Comparison of ENCODE assay signal across 22 cellular contexts in the genomic region with DNA sequence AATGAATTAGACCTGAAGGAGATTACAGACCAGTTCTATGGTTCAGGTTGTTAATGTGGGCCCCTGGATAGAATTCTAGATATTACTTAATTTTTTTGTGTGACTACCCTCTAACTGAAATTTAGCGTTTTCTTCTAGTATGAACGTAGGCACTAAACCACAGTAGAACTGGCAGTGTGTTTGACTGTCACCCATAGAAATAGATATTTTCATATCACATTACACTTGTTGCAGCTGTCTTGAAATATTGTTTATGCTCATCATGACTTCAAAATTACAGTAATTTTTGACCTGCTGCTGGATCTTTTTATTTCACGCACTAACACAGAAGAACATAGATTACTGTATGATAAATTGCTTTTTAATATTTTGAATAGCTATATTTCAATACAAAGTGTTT.
"Had no signal": no experiment of that assay in that cellular context is flagged by ENCODE, and none has a peak within 500 bp of the region (broad histone marks: within the 10 kb centered on the region; RNA-seq: fewer than 3 reads in every experiment).

No MANE protein-coding gene starts in this region.

- ATAC-seq: activated T-helper 17 cell treated with anti-CD3 and anti-CD28 coated beads, Interleukin-2, amount 50 U/mL, for 72 hours; T-cell had no signal

- H3K4me3 Mint-ChIP-seq: activated B cell treated with CpG ODN at 0.5 μM for 24 hours; activated CD4-positive, alpha-beta memory T cell treated with anti-CD3 and anti-CD28 coated beads, Interleukin-2, amount 10 ng/mL, durations not matched to agents 7 days and 5 days; activated CD4-positive, alpha-beta T cell treated with anti-CD3 and anti-CD28 coated beads, Interleukin-2, amount 10 ng/mL, durations not matched to agents 7 days and 5 days; activated naive CD4-positive, alpha-beta T cell treated with anti-CD3 and anti-CD28 coated beads for 36 hours; activated naive CD8-positive, alpha-beta T cell; activated T-helper 17 cell treated with anti-CD3 and anti-CD28 coated beads, Interleukin-2, amount 50 U/mL, for 72 hours; brain; T-cell had no signal

- H3K27ac ChIP-seq: PC-9 had no signal

- H3K4me3 ChIP-seq: PC-9 had no signal

- DNase-seq: activated B cell treated with CpG ODN at 0.5 μM for 24 hours; activated CD4-positive, alpha-beta memory T cell treated with anti-CD3 and anti-CD28 coated beads, Interleukin-2, amount 10 ng/mL, durations not matched to agents 7 days and 5 days; activated CD4-positive, alpha-beta T cell treated with anti-CD3 and anti-CD28 coated beads for 1 hour; activated CD4-positive, alpha-beta T cell treated with anti-CD3 and anti-CD28 coated beads, Interleukin-2, amount 10 ng/mL, durations not matched to agents 7 days and 5 days; activated gamma-delta T cell; activated naive CD4-positive, alpha-beta T cell treated with anti-CD3 and anti-CD28 coated beads for 36 hours; activated T-cell treated with anti-CD3 and anti-CD28 coated beads for 4 hours; activated T-cell treated with anti-CD3 and anti-CD28 coated beads, Interleukin-2, amount 50 U/mL, for 48 hours; amygdala; Kasumi-1; KBM-7; NCI-H1048; NCI-H146; NCI-H2107; NCI-H526; PC-9; T-cell; T-helper 2 cell; T1000 had no signal

- H3K27me3 Mint-ChIP-seq: activated B cell treated with CpG ODN at 0.5 μM for 24 hours; activated CD4-positive, alpha-beta memory T cell treated with anti-CD3 and anti-CD28 coated beads, Interleukin-2, amount 10 ng/mL, durations not matched to agents 7 days and 5 days; activated CD4-positive, alpha-beta T cell treated with anti-CD3 and anti-CD28 coated beads, Interleukin-2, amount 10 ng/mL, durations not matched to agents 7 days and 5 days; activated naive CD8-positive, alpha-beta T cell; activated T-helper 17 cell treated with anti-CD3 and anti-CD28 coated beads, Interleukin-2, amount 50 U/mL, for 72 hours; brain; T-cell had no signal

- H3K9me3 Mint-ChIP-seq: activated B cell treated with CpG ODN at 0.5 μM for 24 hours; activated T-helper 17 cell treated with anti-CD3 and anti-CD28 coated beads, Interleukin-2, amount 50 U/mL, for 72 hours had no signal

- H3K27ac Mint-ChIP-seq: activated B cell treated with CpG ODN at 0.5 μM for 24 hours; activated CD4-positive, alpha-beta memory T cell treated with anti-CD3 and anti-CD28 coated beads, Interleukin-2, amount 10 ng/mL, durations not matched to agents 7 days and 5 days; activated CD4-positive, alpha-beta T cell treated with anti-CD3 and anti-CD28 coated beads, Interleukin-2, amount 10 ng/mL, durations not matched to agents 7 days and 5 days; activated naive CD4-positive, alpha-beta T cell treated with anti-CD3 and anti-CD28 coated beads for 36 hours; activated T-helper 17 cell treated with anti-CD3 and anti-CD28 coated beads, Interleukin-2, amount 50 U/mL, for 72 hours; T-cell had no signal
